2 cellular contexts compared by ENCODE assay signal in genomic region chr2:55268288-55268906, GRCh38.
TF ChIP-seq lines count a peak whose summit lies in the region.

No MANE protein-coding gene starts in this region.

TF ChIP-seq in A549, 52 proteins besides CTCF, POLR2A, EP300 and RAD21 (continued from another document):
- TF ChIP-seq REST (IDR thresholded peaks at IDR 0.05): no peak
- no peak for TF ChIP-seq HOXA7 (CRISPR knock-in tag; IDR thresholded peaks at IDR 0.05)
- TF ChIP-seq EHF (CRISPR knock-in tag; IDR thresholded peaks at IDR 0.05): no peak
- TF ChIP-seq HOXB5 (CRISPR knock-in tag; IDR thresholded peaks at IDR 0.05): no peak

TF ChIP-seq in HepG2, 621 proteins besides CTCF, POLR2A, EP300 and RAD21 (continued from another document):
- TF ChIP-seq HMGXB3 (CRISPR knock-in tag; IDR thresholded peaks at IDR 0.05; ENCODE audit: borderline replicate concordance): no peak
- 0 out of 2 replicates have a peak, but pooled peaks have one; percentile 61 for TF ChIP-seq ZNF224 (CRISPR knock-in tag; IDR thresholded peaks at IDR 0.05)
- TF ChIP-seq MIXL1 (CRISPR knock-in tag; IDR thresholded peaks at IDR 0.05): 0 out of 2 replicates have a peak, but pooled peaks have one; percentile 2
- no peak for TF ChIP-seq WIZ (CRISPR knock-in tag; IDR thresholded peaks at IDR 0.05)
- TF ChIP-seq ZNF788 (CRISPR knock-in tag; IDR thresholded peaks at IDR 0.05; ENCODE audit: borderline replicate concordance): no peak
- no peak for TF ChIP-seq CCDC6 (CRISPR knock-in tag; IDR thresholded peaks at IDR 0.05)
- TF ChIP-seq CC2D1A (CRISPR knock-in tag; IDR thresholded peaks at IDR 0.05): 0 out of 2 replicates have a peak, but pooled peaks have one; percentile 14
- TF ChIP-seq ZNF691 (CRISPR knock-in tag; IDR thresholded peaks at IDR 0.05; ENCODE audit: borderline replicate concordance, low read depth): no peak
- no peak for TF ChIP-seq ZXDC (CRISPR knock-in tag; IDR thresholded peaks at IDR 0.05)
- no peak for TF ChIP-seq GMEB1 (CRISPR knock-in tag; IDR thresholded peaks at IDR 0.05; ENCODE audit: borderline replicate concordance)
- no peak for TF ChIP-seq MEIS1 (CRISPR knock-in tag; IDR thresholded peaks at IDR 0.05; ENCODE audit: borderline replicate concordance)
- peak; percentile 63; the same call in 1 of the 2 replicates for TF ChIP-seq MBD4 (IDR thresholded peaks at IDR 0.05; ENCODE audit: borderline replicate concordance, low read length)
- no peak for TF ChIP-seq ZNF292 (CRISPR knock-in tag; IDR thresholded peaks at IDR 0.05; ENCODE audit: borderline replicate concordance, low read depth)
- no peak for TF ChIP-seq ZBTB38 (CRISPR knock-in tag; IDR thresholded peaks at IDR 0.05)
- no peak for TF ChIP-seq PITX1 (CRISPR knock-in tag; IDR thresholded peaks at IDR 0.05)
- no peak for TF ChIP-seq JARID2 (CRISPR knock-in tag; IDR thresholded peaks at IDR 0.05; ENCODE audit: insufficient replicate concordance)
- TF ChIP-seq TEAD2 (CRISPR knock-in tag; IDR thresholded peaks at IDR 0.05): no peak
- no peak for TF ChIP-seq GATAD2A (CRISPR knock-in tag; IDR thresholded peaks at IDR 0.05)
- TF ChIP-seq CREB1 (IDR thresholded peaks at IDR 0.05): no peak
- no peak for TF ChIP-seq CREB1 (CRISPR knock-in tag; IDR thresholded peaks at IDR 0.05)
- TF ChIP-seq ZNF569 (CRISPR knock-in tag; IDR thresholded peaks at IDR 0.05; ENCODE audit: borderline replicate concordance): no peak
- TF ChIP-seq ARNT2 (CRISPR knock-in tag; IDR thresholded peaks at IDR 0.05; ENCODE audit: low read depth): no peak; the same call in 1 of the 2 replicates
- TF ChIP-seq NR3C1 (CRISPR knock-in tag; IDR thresholded peaks at IDR 0.05): no peak
- no peak for TF ChIP-seq ZBTB42 (CRISPR knock-in tag; IDR thresholded peaks at IDR 0.05)
- TF ChIP-seq GTF2F1 (IDR thresholded peaks at IDR 0.05; ENCODE audit: low read length): no peak
- no peak for TF ChIP-seq MTF2 (CRISPR knock-in tag; IDR thresholded peaks at IDR 0.05; ENCODE audit: borderline replicate concordance)
- TF ChIP-seq GRHL1 (CRISPR knock-in tag; conservative IDR thresholded peaks at IDR 0.05): no peak
- TF ChIP-seq ATF3 (CRISPR knock-in tag; IDR thresholded peaks at IDR 0.05): no peak
- TF ChIP-seq ZFP91 (CRISPR knock-in tag; IDR thresholded peaks at IDR 0.05; ENCODE audit: borderline replicate concordance): no peak
- no peak for TF ChIP-seq ZNF543 (CRISPR knock-in tag; IDR thresholded peaks at IDR 0.05)
- TF ChIP-seq ZNF546 (CRISPR knock-in tag; conservative IDR thresholded peaks at IDR 0.05): no peak
- no peak for TF ChIP-seq FOXP4 (CRISPR knock-in tag; IDR thresholded peaks at IDR 0.05)
- no peak for TF ChIP-seq JDP2 (CRISPR knock-in tag; IDR thresholded peaks at IDR 0.05; ENCODE audit: borderline replicate concordance)
- TF ChIP-seq MAFK (conservative IDR thresholded peaks at IDR 0.05 in 1 of 2, IDR thresholded peaks at IDR 0.05 in 1 of 2; ENCODE audit: low read length in 2 of 2): no peak
- TF ChIP-seq TOE1 (CRISPR knock-in tag; IDR thresholded peaks at IDR 0.05): no peak
- TF ChIP-seq DDIT3 (CRISPR knock-in tag; IDR thresholded peaks at IDR 0.05): no peak
- TF ChIP-seq AGO2 (optimal IDR thresholded peaks at IDR 0.05; ENCODE audit: low read depth, low read length): no peak
- 0 out of 2 replicates have a peak, but pooled peaks have one; percentile 19 for TF ChIP-seq ZSCAN22 (CRISPR knock-in tag; IDR thresholded peaks at IDR 0.05)
